In the genomic region with DNA sequence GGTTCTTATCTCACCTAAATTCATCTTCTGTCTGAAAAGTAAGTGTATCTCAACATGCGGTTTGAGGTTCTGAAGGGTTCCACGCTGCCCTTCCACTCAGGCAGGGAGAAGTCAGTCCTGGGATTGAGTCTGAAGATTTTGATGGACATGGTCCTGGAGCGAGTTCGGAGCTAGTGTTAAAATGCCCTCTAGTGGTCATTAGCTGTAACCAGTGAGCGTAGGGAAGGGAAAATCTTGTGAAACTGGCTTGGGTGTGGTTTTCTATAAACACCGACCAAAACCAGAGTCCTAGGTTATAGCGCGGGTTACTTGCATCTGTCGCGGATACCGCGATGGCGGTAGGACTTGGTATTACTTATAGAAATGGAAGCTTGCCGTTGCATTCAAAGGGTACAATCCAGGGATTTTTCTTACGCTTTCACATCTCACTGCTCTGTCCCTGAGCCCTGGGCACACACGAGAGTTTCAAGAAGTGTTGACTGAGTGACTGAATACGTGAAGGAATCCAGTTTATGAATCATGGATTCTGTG, we compare ENCODE assay signal across 9 cellular contexts.
DNase-seq lines count a peak whose midpoint lies in the region; ATAC-seq and TF ChIP-seq lines count a peak whose summit lies in the region.
"Had no signal": no experiment of that assay in that cellular context is flagged by ENCODE, and none has a peak within 500 bp of the region (broad histone marks: within the 10 kb centered on the region; RNA-seq: fewer than 3 reads in every experiment).

No MANE protein-coding gene starts in this region.

- H4K20me1 ChIP-seq in GM23338 (replicated peaks; ENCODE audit: insufficient read depth) (no peaks in the 10 kb centered on the region), IMR-90 (ENCODE audit: insufficient read depth, low read length) (no peaks in the 10 kb centered on the region)

- H3K36me3 ChIP-seq in GM23338 (ENCODE audit: insufficient read depth) (no peaks in the 10 kb centered on the region), IMR-90 (ENCODE audit: control insufficient read depth, insufficient read depth, low read length) (no peaks in the 10 kb centered on the region), mesendoderm (ENCODE audit: control insufficient read depth, insufficient read depth, low read length) (no peaks in the 10 kb centered on the region)

- no peak overlapping the region for H2AK9ac ChIP-seq in IMR-90 (replicated peaks; ENCODE audit: low read depth, low read length, poor library complexity)

- H3K27me3 ChIP-seq in GM23338 (ENCODE audit: insufficient read depth) (no peaks in the 10 kb centered on the region), IMR-90 (ENCODE audit: control insufficient read depth, insufficient read depth, low read length) (no peaks in the 10 kb centered on the region), mesendoderm (ENCODE audit: insufficient read depth, low read length, poor library complexity) (no peaks in the 10 kb centered on the region)

- no peak overlapping the region; the same call in 2 of the 3 replicates for H3K4me3 Mint-ChIP-seq in GM23338
- H3K4me3 Mint-ChIP-seq in endothelial cell (ENCODE audit: unreplicated experiment): no peak overlapping the region

- no peak for TF ChIP-seq POLR2A in IMR-90 (IDR thresholded peaks at IDR 0.05; ENCODE audit: low read depth, low read length)

- H3K4me2 ChIP-seq in GM23338: no peak overlapping the region
- no peak overlapping the region; the same call in 1 of the 2 replicates for H3K4me2 ChIP-seq in IMR-90 (ENCODE audit: low read depth, low read length)
- no peak overlapping the region for H3K4me2 ChIP-seq in mesendoderm (ENCODE audit: low read length)

- TF ChIP-seq CTCF in GM23338 (conservative IDR thresholded peaks at IDR 0.05; ENCODE audit: low read depth in 2 of 2) (peak; percentile 91), IMR-90 (conservative IDR thresholded peaks at IDR 0.05; ENCODE audit: low read depth, low read length) (peak; percentile 51), endothelial cell (IDR thresholded peaks at IDR 0.05; ENCODE audit: unreplicated experiment) (peak; percentile 72)

- POLR2A ChIA-PET in IMR-90 (lab: Charles Lee; ENCODE audit: unreplicated experiment): interaction anchor here (0.6 kb wide), 1 partner anchor 1552 kb away, joined by 4 read pairs; no protein-coding TSS in a partner anchor

- H3K4me3 ChIP-seq in GM23338 (no peak overlapping the region), IMR-90 (ENCODE audit: insufficient read depth, low read depth, low read length) (no peak overlapping the region), mesendoderm (ENCODE audit: low read length) (no peak overlapping the region)

- H3F3A ChIP-seq in GM23338 (replicated peaks; ENCODE audit: low read depth): no peaks in the 10 kb centered on the region

- peak; percentile 31 for DNase-seq in SKM-1 treated with dmso at 0.1 percent for 144 hours (lab: John Stamatoyannopoulos, UW; ENCODE audit: unreplicated experiment)
- no peak for DNase-seq in SKM-1 (lab: John Stamatoyannopoulos, UW; ENCODE audit: unreplicated experiment)
- peak; percentile 89 for DNase-seq in GM23338 (ENCODE audit: low spot score)
- DNase-seq in IMR-90: peak; percentile 16
- DNase-seq in OCI-M1 (lab: John Stamatoyannopoulos, UW): peak; percentile 70
- peak; percentile 19 for DNase-seq in endothelial cell (ENCODE audit: low spot score)
- peak; percentile 82 for DNase-seq in mesendoderm
- no peak for DNase-seq in ureter (ENCODE audit: low spot score)

- H4K8ac ChIP-seq in IMR-90 (ENCODE audit: low read depth in 2 of 2, low read length in 2 of 2): no peak overlapping the region
- H4K8ac ChIP-seq in mesendoderm (ENCODE audit: low read depth, low read length): no peak overlapping the region

- H3K14ac ChIP-seq in IMR-90 (replicated peaks; ENCODE audit: low read depth, low read length): no peak overlapping the region

- H2AK5ac ChIP-seq in IMR-90 (ENCODE audit: low read depth, low read length) (no peak overlapping the region), mesendoderm (ENCODE audit: low read length) (no peak overlapping the region)

- peak overlapping the region; percentile 80; the same call in 1 of the 2 replicates for H2AFZ ChIP-seq in GM23338
- H2AFZ ChIP-seq in IMR-90 (replicated peaks; ENCODE audit: low read length, poor library complexity): no peak overlapping the region

- no peak overlapping the region for H3K9ac ChIP-seq in IMR-90 (ENCODE audit: low read depth, low read length)
- H3K9ac ChIP-seq in mesendoderm (ENCODE audit: low read length): no peak overlapping the region

- H2BK15ac ChIP-seq in IMR-90 (ENCODE audit: low read depth, low read length) (no peak overlapping the region), mesendoderm (replicated peaks; ENCODE audit: low read depth) (no peak overlapping the region)

- intact Hi-C loops in IMR-90 (cut with micrococcal nuclease): loop anchor here (5.0 kb wide), 2 partner anchors 995 to 1500 kb away; no protein-coding TSS in a partner anchor

- H3K9me2 ChIP-seq in GM23338 (ENCODE audit: insufficient read depth): no peaks in the 10 kb centered on the region

- H3K56ac ChIP-seq in IMR-90 (ENCODE audit: extremely low read depth, insufficient read depth, low read length): no peak overlapping the region
- H3K56ac ChIP-seq in mesendoderm (ENCODE audit: low read length): no peak overlapping the region

- in situ Hi-C loops in IMR-90 (cut with MboI; ENCODE audit: low sequenced_read_pairs): no loop called here

- ATAC-seq in GM23338: peak; percentile 98
- peak; percentile 53 for ATAC-seq in IMR-90 (ENCODE audit: low read depth)

- H4K5ac ChIP-seq in IMR-90 (ENCODE audit: low read depth, low read length) (no peak overlapping the region), mesendoderm (ENCODE audit: low read length) (no peak overlapping the region)

- H3K9me3 ChIP-seq in IMR-90 (ENCODE audit: control insufficient read depth, insufficient read depth, low read length): peaks cover 1% of the 10 kb centered on the region; the same call in 1 of the 2 replicates

- H3K4me1 ChIP-seq in GM23338 (ENCODE audit: insufficient read depth) (no peaks in the 10 kb centered on the region), IMR-90 (ENCODE audit: control insufficient read depth, insufficient read depth, low read length) (no peaks in the 10 kb centered on the region), mesendoderm (ENCODE audit: control insufficient read depth, low read depth, low read length) (no peaks in the 10 kb centered on the region)

- H3K36me3 Mint-ChIP-seq in GM23338 (ENCODE audit: low read depth) (no peaks in the 10 kb centered on the region), endothelial cell (ENCODE audit: low read depth, unreplicated experiment) (no peaks in the 10 kb centered on the region)
- H3K36me3 Mint-ChIP-seq: CD4-positive, alpha-beta memory T cell had no signal

- H3K27ac Mint-ChIP-seq in GM23338 (no peak overlapping the region), endothelial cell (ENCODE audit: unreplicated experiment) (no peak overlapping the region)
- H3K27ac Mint-ChIP-seq: CD4-positive, alpha-beta memory T cell had no signal

- H3K9me3 Mint-ChIP-seq in GM23338: peaks cover 3% of the 10 kb centered on the region; the same call in 1 of the 3 replicates
- H3K9me3 Mint-ChIP-seq in endothelial cell (ENCODE audit: unreplicated experiment): no peaks in the 10 kb centered on the region

- H2BK120ac ChIP-seq in IMR-90 (ENCODE audit: low read depth, low read length): no peak overlapping the region
- no peak overlapping the region for H2BK120ac ChIP-seq in mesendoderm (ENCODE audit: low read depth, low read length)

- TF ChIP-seq RAD21 in IMR-90 (IDR thresholded peaks at IDR 0.05; ENCODE audit: low read length): peak; percentile 51

- no peak overlapping the region for H2BK20ac ChIP-seq in IMR-90 (ENCODE audit: low read depth, low read length)

- H3K4ac ChIP-seq in IMR-90 (ENCODE audit: low read depth, low read length): no peak overlapping the region
- H3K4ac ChIP-seq in mesendoderm (ENCODE audit: low read depth, low read length): no peak overlapping the region

- H3K79me1 ChIP-seq in IMR-90 (ENCODE audit: low read depth in 1 of 2, low read length in 2 of 2) (no peaks in the 10 kb centered on the region), mesendoderm (ENCODE audit: low read length) (no peaks in the 10 kb centered on the region)

- no peak overlapping the region for H3K18ac ChIP-seq in IMR-90 (ENCODE audit: low read depth, low read length)
- H3K18ac ChIP-seq in mesendoderm (ENCODE audit: low read length): no peak overlapping the region

- H3K9me1 ChIP-seq in IMR-90 (ENCODE audit: insufficient read depth, low read length): no peaks in the 10 kb centered on the region

- no peak overlapping the region for H2BK5ac ChIP-seq in IMR-90 (ENCODE audit: low read depth, low read length, poor library complexity, severe bottlenecking)
- H2BK5ac ChIP-seq in mesendoderm (ENCODE audit: low read length): no peak overlapping the region

- H3K27me3 Mint-ChIP-seq in GM23338 (ENCODE audit: insufficient read depth, low read depth, poor library complexity): peaks cover 2% of the 10 kb centered on the region
- H3K27me3 Mint-ChIP-seq in endothelial cell (ENCODE audit: unreplicated experiment): no peaks in the 10 kb centered on the region

- H3K27ac ChIP-seq in GM23338 (ENCODE audit: low read depth) (no peak overlapping the region), IMR-90 (ENCODE audit: insufficient read depth, low read length) (no peak overlapping the region), mesendoderm (ENCODE audit: low read depth, low read length) (no peak overlapping the region)

- no peaks in the 10 kb centered on the region for H3K79me2 ChIP-seq in GM23338 (replicated peaks; ENCODE audit: insufficient read depth)
- no peaks in the 10 kb centered on the region for H3K79me2 ChIP-seq in mesendoderm (ENCODE audit: control insufficient read depth, insufficient read depth, low read length)

- 10% methylated on average over 11 of the region's 17 CpGs; no CpG with 5 or more reads in 1 of the 2 experiments for WGBS in IMR-90 (ENCODE audit: extremely low coverage in 2 of 2, insufficient read length in 1 of 2), 2 experiments
- WGBS in mesendoderm (ENCODE audit: extremely low coverage, insufficient coverage, low lambda C conversion rate): no CpG with 5 or more reads among the region's 17 CpGs

- H4K91ac ChIP-seq in IMR-90 (ENCODE audit: insufficient read depth, low read depth, low read length): no peak overlapping the region

- dilution Hi-C loops in IMR-90 (cut with HindIII; ENCODE audit: low sequenced_read_pairs, unreplicated experiment): no loop called here

- CTCF ChIA-PET in IMR-90 (lab: Yijun Ruan, JAX): interaction anchor here (1.1 kb wide), 1 partner anchor 20 kb away, joined by 3 read pairs; no protein-coding TSS in a partner anchor

- peaks cover 13% of the 10 kb centered on the region; the same call in 1 of the 3 replicates for H3K4me1 Mint-ChIP-seq in GM23338
- no peaks in the 10 kb centered on the region for H3K4me1 Mint-ChIP-seq in endothelial cell (ENCODE audit: unreplicated experiment)

- H3K23ac ChIP-seq in IMR-90 (ENCODE audit: low read depth, low read length) (no peak overlapping the region), mesendoderm (ENCODE audit: low read length) (no peak overlapping the region)

- no TSS peak for BruUV-seq in IMR-90 (replicated peaks; lab: Mats Ljungman, UMichigan)

TF ChIP-seq in IMR-90, 13 proteins besides CTCF, POLR2A, EP300 and RAD21:
- TF ChIP-seq SMC3 (IDR thresholded peaks at IDR 0.05; ENCODE audit: low read depth, low read length) (peak; percentile 32; the same call in 1 of the 2 replicates), RFX5 (IDR thresholded peaks at IDR 0.05; ENCODE audit: low read depth, low read length) (no peak)
TF ChIP-seq in IMR-90: peak in this region for 1.

Comparison
In these comparisons a context has a peak if more than half of its experiments do, and no peak if none do; other contexts are left out.
1. DNase-seq: peak in SKM-1 treated with dmso at 0.1 percent for 144 hours (single experiment), GM23338 (single experiment), IMR-90 (single experiment), OCI-M1 (single experiment), endothelial cell (single experiment) and mesendoderm (single experiment); none in SKM-1 (single experiment) and ureter (single experiment).
2. Peak in every context shown above with its lines, with median percentiles within 50 percentile points of each other: CTCF ChIP-seq.